13 cellular contexts compared by ENCODE assay signal in the genomic region with DNA sequence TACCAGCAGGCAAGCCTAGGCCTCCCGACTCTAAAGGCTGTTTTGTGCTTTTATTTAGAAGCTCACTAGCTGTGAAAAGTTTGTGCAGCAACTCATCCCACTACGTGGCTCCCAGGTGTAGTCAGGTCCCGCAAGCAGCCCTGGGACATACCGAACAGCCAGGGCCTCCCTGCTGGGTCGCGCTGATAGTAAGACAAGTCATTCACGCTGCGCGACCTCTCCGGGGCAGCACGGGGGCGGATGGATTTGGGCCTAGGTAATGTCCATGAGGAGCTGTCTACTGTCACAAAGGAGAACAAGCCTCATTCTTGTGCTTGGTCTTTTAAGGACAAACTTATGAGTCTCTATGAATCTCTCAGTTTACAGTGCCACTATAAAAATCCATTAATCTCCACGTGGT.
"Had no signal": no experiment of that assay in that cellular context is flagged by ENCODE, and none has a peak within 500 bp of the region (broad histone marks: within the 10 kb centered on the region; RNA-seq: fewer than 3 reads in every experiment).

No MANE protein-coding gene starts in this region.

- H3K36me3 Mint-ChIP-seq: naive thymus-derived CD4-positive, alpha-beta T cell had no signal

- H3K27me3 ChIP-seq: esophagus muscularis mucosa, gastrocnemius medialis, stomach, upper lobe of left lung, vagina had no signal

- H3K27ac ChIP-seq: epithelial cell of prostate, esophagus muscularis mucosa, gastrocnemius medialis, stomach, vagina had no signal

- DNase-seq: effector memory CD4-positive, alpha-beta T cell; gastrocnemius medialis; naive thymus-derived CD4-positive, alpha-beta T cell; right cardiac atrium; small intestine; stimulated activated CD4-positive, alpha-beta T cell treated with anti-CD3 and anti-CD28 coated beads, Interleukin-12 subunit alpha, Interleukin-12 subunit beta, amount 100 ng/mL, for 4 hours; stimulated activated naive CD4-positive, alpha-beta T cell; substantia nigra had no signal

- H3K36me3 ChIP-seq: esophagus muscularis mucosa, gastrocnemius medialis, stomach, upper lobe of left lung, vagina had no signal

- H3K4me3 ChIP-seq: esophagus muscularis mucosa, gastrocnemius medialis, stomach, upper lobe of left lung, vagina had no signal

- H3K27ac Mint-ChIP-seq: naive thymus-derived CD4-positive, alpha-beta T cell had no signal

- H3K4me3 Mint-ChIP-seq: naive thymus-derived CD4-positive, alpha-beta T cell had no signal

- H3K4me1 Mint-ChIP-seq: naive thymus-derived CD4-positive, alpha-beta T cell had no signal

- H3K4me1 ChIP-seq: gastrocnemius medialis, vagina had no signal

- ATAC-seq: gastrocnemius medialis; naive thymus-derived CD4-positive, alpha-beta T cell; right cardiac atrium had no signal

- H3K9me3 ChIP-seq: esophagus muscularis mucosa, gastrocnemius medialis, stomach, upper lobe of left lung, vagina had no signal
